ENCODE assay signal across 22 cellular contexts in genomic region chr16:11245988-11246387, GRCh38. TPM values are rescaled to one million over a fixed set of nuclear protein-coding genes. Genes with fewer than 3 reads are reported as not detected.
DNase-seq lines count a peak whose midpoint lies in the region; ATAC-seq and TF ChIP-seq lines count a peak whose summit lies in the region.
"Had no signal": no experiment of that assay in that cellular context is flagged by ENCODE, and none has a peak within 500 bp of the region (broad histone marks: within the 10 kb centered on the region; RNA-seq: fewer than 3 reads in every experiment).

No MANE protein-coding gene starts in this region.

- H3K27me3 Mint-ChIP-seq in activated CD4-positive, alpha-beta T cell treated with anti-CD3 and anti-CD28 coated beads for 36 hours: no peaks in the 10 kb centered on the region
- H3K27me3 Mint-ChIP-seq in activated naive CD8-positive, alpha-beta T cell treated with anti-CD3 and anti-CD28 coated beads, Interleukin-2, amount 10 ng/mL, durations not matched to agents 7 days and 5 days: no peaks in the 10 kb centered on the region
- H3K27me3 Mint-ChIP-seq: IgD-negative memory B cell had no signal

- POLR2A ChIA-PET in activated CD4-positive, alpha-beta T cell treated with anti-CD3 and anti-CD28 coated beads for 36 hours (lab: Charles Lee): interaction anchor here (2.2 kb wide), 1 partner anchor 21 kb away, joined by 10 read pairs; no protein-coding TSS in a partner anchor
- POLR2A ChIA-PET in activated naive CD8-positive, alpha-beta T cell treated with anti-CD3 and anti-CD28 coated beads, Interleukin-2, amount 10 ng/mL, durations not matched to agents 7 days and 5 days (lab: Charles Lee): interaction anchor here (1.1 to 11.8 kb wide), 8 partner anchors 9 to 273 kb away, joined by 3 to 227 read pairs (median 6); partner anchors contain the start of gene SOCS1

- CTCF ChIA-PET in activated CD4-positive, alpha-beta T cell treated with anti-CD3 and anti-CD28 coated beads for 36 hours (lab: Charles Lee): interaction anchor here (0.7 to 2.3 kb wide), 6 partner anchors 11 to 282 kb away, joined by 3 to 7 read pairs (median 4); no protein-coding TSS in a partner anchor

- H3K4me1 Mint-ChIP-seq in activated CD4-positive, alpha-beta T cell treated with anti-CD3 and anti-CD28 coated beads for 36 hours: peaks cover 43% of the 10 kb centered on the region
- peaks cover 42% of the 10 kb centered on the region for H3K4me1 Mint-ChIP-seq in activated naive CD8-positive, alpha-beta T cell treated with anti-CD3 and anti-CD28 coated beads, Interleukin-2, amount 10 ng/mL, durations not matched to agents 7 days and 5 days

- H3K9me3 ChIP-seq in MG63: no peaks in the 10 kb centered on the region
- H3K9me3 ChIP-seq: lower lobe of right lung, neutrophil had no signal

- no peak overlapping the region for H3K4me3 Mint-ChIP-seq in activated CD4-positive, alpha-beta T cell treated with anti-CD3 and anti-CD28 coated beads for 36 hours
- peak overlapping the region; percentile 29 for H3K4me3 Mint-ChIP-seq in activated naive CD8-positive, alpha-beta T cell treated with anti-CD3 and anti-CD28 coated beads, Interleukin-2, amount 10 ng/mL, durations not matched to agents 7 days and 5 days
- H3K4me3 Mint-ChIP-seq: T-helper 2 cell treated with Interferon-gamma antibody and Interleukin-4, amounts not matched to agents 5 μg/mL and 100 μg/mL, for 36 hours had no signal

- no peaks in the 10 kb centered on the region for H3K9me3 Mint-ChIP-seq in activated CD4-positive, alpha-beta T cell treated with anti-CD3 and anti-CD28 coated beads for 36 hours (ENCODE audit: low read depth)
- no peaks in the 10 kb centered on the region for H3K9me3 Mint-ChIP-seq in activated naive CD8-positive, alpha-beta T cell treated with anti-CD3 and anti-CD28 coated beads, Interleukin-2, amount 10 ng/mL, durations not matched to agents 7 days and 5 days
- H3K9me3 Mint-ChIP-seq: IgD-negative memory B cell; T-helper 2 cell treated with Interferon-gamma antibody and Interleukin-4, amounts not matched to agents 5 μg/mL and 100 μg/mL, for 36 hours had no signal

- peak; percentile 61 for DNase-seq in activated CD4-positive, alpha-beta T cell treated with anti-CD3 and anti-CD28 coated beads for 36 hours
- no peak for DNase-seq in activated CD4-positive, alpha-beta T cell treated with anti-CD3 and anti-CD28 coated beads, Interleukin-2, amount 50 U/mL, for 4 hours
- DNase-seq in MG63 (peak; percentile 16), erythroblast (lab: John Stamatoyannopoulos, UW) (no peak), NAMALWA (ENCODE audit: low spot score) (no peak)
- DNase-seq in activated naive CD8-positive, alpha-beta T cell treated with anti-CD3 and anti-CD28 coated beads, Interleukin-2, amount 10 ng/mL, durations not matched to agents 7 days and 5 days: peak; percentile 53
- DNase-seq: AML-193; foreskin fibroblast; lower lobe of right lung; NCI-H187 treated with DMSO at 0.1 percent for 48 hours; NCI-H2227 treated with DMSO at 0.1 percent for 48 hours; NCI-H774; small intestine; stimulated activated CD4-positive, alpha-beta T cell treated with anti-CD3 and anti-CD28 coated beads, Interleukin-4, amount 100 ng/mL, for 1 hour had no signal

- H3K4me3 ChIP-seq in MG63: no peak overlapping the region
- H3K4me3 ChIP-seq: hepatocyte, lower lobe of right lung had no signal

- H3K36me3 Mint-ChIP-seq in activated CD4-positive, alpha-beta T cell treated with anti-CD3 and anti-CD28 coated beads for 36 hours (ENCODE audit: low read depth): peaks cover 21% of the 10 kb centered on the region
- peaks cover 27% of the 10 kb centered on the region for H3K36me3 Mint-ChIP-seq in activated naive CD8-positive, alpha-beta T cell treated with anti-CD3 and anti-CD28 coated beads, Interleukin-2, amount 10 ng/mL, durations not matched to agents 7 days and 5 days
- H3K36me3 Mint-ChIP-seq: IgD-negative memory B cell had no signal

- intact Hi-C loops in activated CD4-positive, alpha-beta T cell treated with anti-CD3 and anti-CD28 coated beads for 36 hours (cut with DNase I, micrococcal nuclease): loop anchor here in 1 of 2 experiments (1.0 kb wide), 1 partner anchor 12 kb away; no protein-coding TSS in a partner anchor

- no peaks in the 10 kb centered on the region for H3K36me3 ChIP-seq in MG63
- H3K36me3 ChIP-seq: lower lobe of right lung, neutrophil had no signal

- no peak overlapping the region for H3K27ac Mint-ChIP-seq in activated CD4-positive, alpha-beta T cell treated with anti-CD3 and anti-CD28 coated beads for 36 hours
- H3K27ac Mint-ChIP-seq in activated naive CD8-positive, alpha-beta T cell treated with anti-CD3 and anti-CD28 coated beads, Interleukin-2, amount 10 ng/mL, durations not matched to agents 7 days and 5 days: peak overlapping the region; percentile 63

- H3K27me3 ChIP-seq in MG63: no peaks in the 10 kb centered on the region
- H3K27me3 ChIP-seq: hepatocyte had no signal

- peak; percentile 24 for ATAC-seq in activated CD4-positive, alpha-beta T cell treated with anti-CD3 and anti-CD28 coated beads for 36 hours
- ATAC-seq in activated naive CD8-positive, alpha-beta T cell treated with anti-CD3 and anti-CD28 coated beads, Interleukin-2, amount 10 ng/mL, durations not matched to agents 7 days and 5 days (ENCODE audit: low read depth): peak; percentile 23
- ATAC-seq: HCT116, lower lobe of right lung had no signal

- TF ChIP-seq POLR2A in erythroblast (IDR thresholded peaks at IDR 0.05; ENCODE audit: low read length): no peak

RNA-seq across cellular contexts. Expression of gene SOCS1, which starts 10.0 kb away (rescaled TPM):
- total RNA-seq in activated CD4-positive, alpha-beta T cell treated with anti-CD3 and anti-CD28 coated beads for 36 hours: 100 to 1,000 TPM in 1 of 2 experiments, 10 to 100 TPM in 1; 100.0 to 103 TPM
- 0.16 TPM in 1 of 2 replicates, not detected in the other for total RNA-seq in MG63 (2014; rRNA removed; shearing (Covaris generic); ENCODE audit: low replicate concordance)
- 100 to 1,000 TPM; 165 to 176 TPM for total RNA-seq in activated naive CD8-positive, alpha-beta T cell treated with anti-CD3 and anti-CD28 coated beads, Interleukin-2, amount 10 ng/mL, durations not matched to agents 7 days and 5 days

RNA-seq across cellular contexts. Expression of gene TNP2, which starts 23.1 kb away (rescaled TPM):
- total RNA-seq in activated CD4-positive, alpha-beta T cell treated with anti-CD3 and anti-CD28 coated beads for 36 hours: not detected
- total RNA-seq in MG63 (2014; rRNA removed; shearing (Covaris generic); ENCODE audit: low replicate concordance): not detected in 2 replicates
- not detected for total RNA-seq in activated naive CD8-positive, alpha-beta T cell treated with anti-CD3 and anti-CD28 coated beads, Interleukin-2, amount 10 ng/mL, durations not matched to agents 7 days and 5 days
- total RNA-seq: dermis microvascular lymphatic vessel endothelial cell, hepatocyte, lower lobe of right lung, pulmonary artery endothelial cell, SK-MEL-5 had no signal

RNA-seq across cellular contexts. Expression of gene PRM3, which starts 27.4 kb away (rescaled TPM):
- not detected for total RNA-seq in activated CD4-positive, alpha-beta T cell treated with anti-CD3 and anti-CD28 coated beads for 36 hours
- not detected in 2 replicates for total RNA-seq in MG63 (2014; rRNA removed; shearing (Covaris generic); ENCODE audit: low replicate concordance)
- total RNA-seq in activated naive CD8-positive, alpha-beta T cell treated with anti-CD3 and anti-CD28 coated beads, Interleukin-2, amount 10 ng/mL, durations not matched to agents 7 days and 5 days: not detected
- total RNA-seq: dermis microvascular lymphatic vessel endothelial cell, hepatocyte, lower lobe of right lung, pulmonary artery endothelial cell, SK-MEL-5 had no signal

RNA-seq across cellular contexts. Expression of gene PRM2, which starts 30.3 kb away (rescaled TPM):
- total RNA-seq in activated CD4-positive, alpha-beta T cell treated with anti-CD3 and anti-CD28 coated beads for 36 hours: not detected
- not detected in 2 replicates for total RNA-seq in MG63 (2014; rRNA removed; shearing (Covaris generic); ENCODE audit: low replicate concordance)
- not detected for total RNA-seq in activated naive CD8-positive, alpha-beta T cell treated with anti-CD3 and anti-CD28 coated beads, Interleukin-2, amount 10 ng/mL, durations not matched to agents 7 days and 5 days
- total RNA-seq: dermis microvascular lymphatic vessel endothelial cell, hepatocyte, lower lobe of right lung, pulmonary artery endothelial cell, SK-MEL-5 had no signal

RNA-seq across cellular contexts. Expression of gene PRM1, which starts 35.1 kb away (rescaled TPM):
- not detected for total RNA-seq in activated CD4-positive, alpha-beta T cell treated with anti-CD3 and anti-CD28 coated beads for 36 hours
- total RNA-seq in MG63 (2014; rRNA removed; shearing (Covaris generic); ENCODE audit: low replicate concordance): not detected in 2 replicates
- total RNA-seq in activated naive CD8-positive, alpha-beta T cell treated with anti-CD3 and anti-CD28 coated beads, Interleukin-2, amount 10 ng/mL, durations not matched to agents 7 days and 5 days: not detected
- total RNA-seq: dermis microvascular lymphatic vessel endothelial cell, hepatocyte, lower lobe of right lung, pulmonary artery endothelial cell, SK-MEL-5 had no signal

Comparison
In these comparisons a context has a peak if more than half of its experiments do, and no peak if none do; other contexts are left out.
1. DNase-seq: peak in activated CD4-positive, alpha-beta T cell treated with anti-CD3 and anti-CD28 coated beads for 36 hours (single experiment), MG63 (single experiment) and activated naive CD8-positive, alpha-beta T cell treated with anti-CD3 and anti-CD28 coated beads, Interleukin-2, amount 10 ng/mL, durations not matched to agents 7 days and 5 days (single experiment); none in activated CD4-positive, alpha-beta T cell treated with anti-CD3 and anti-CD28 coated beads, Interleukin-2, amount 50 U/mL, for 4 hours (0 of 2), erythroblast (0 of 2) and NAMALWA (single experiment).
2. RNA of gene SOCS1, which starts 10.0 kb away (total RNA-seq): 165 to 176 TPM in activated naive CD8-positive, alpha-beta T cell treated with anti-CD3 and anti-CD28 coated beads, Interleukin-2, amount 10 ng/mL, durations not matched to agents 7 days and 5 days and 100.0 to 103 TPM in activated CD4-positive, alpha-beta T cell treated with anti-CD3 and anti-CD28 coated beads for 36 hours; 0.16 TPM in MG63; every median in the first group is over 10 times any median in the second.